ENCODE assay signal across 9 cellular contexts in the genomic region with DNA sequence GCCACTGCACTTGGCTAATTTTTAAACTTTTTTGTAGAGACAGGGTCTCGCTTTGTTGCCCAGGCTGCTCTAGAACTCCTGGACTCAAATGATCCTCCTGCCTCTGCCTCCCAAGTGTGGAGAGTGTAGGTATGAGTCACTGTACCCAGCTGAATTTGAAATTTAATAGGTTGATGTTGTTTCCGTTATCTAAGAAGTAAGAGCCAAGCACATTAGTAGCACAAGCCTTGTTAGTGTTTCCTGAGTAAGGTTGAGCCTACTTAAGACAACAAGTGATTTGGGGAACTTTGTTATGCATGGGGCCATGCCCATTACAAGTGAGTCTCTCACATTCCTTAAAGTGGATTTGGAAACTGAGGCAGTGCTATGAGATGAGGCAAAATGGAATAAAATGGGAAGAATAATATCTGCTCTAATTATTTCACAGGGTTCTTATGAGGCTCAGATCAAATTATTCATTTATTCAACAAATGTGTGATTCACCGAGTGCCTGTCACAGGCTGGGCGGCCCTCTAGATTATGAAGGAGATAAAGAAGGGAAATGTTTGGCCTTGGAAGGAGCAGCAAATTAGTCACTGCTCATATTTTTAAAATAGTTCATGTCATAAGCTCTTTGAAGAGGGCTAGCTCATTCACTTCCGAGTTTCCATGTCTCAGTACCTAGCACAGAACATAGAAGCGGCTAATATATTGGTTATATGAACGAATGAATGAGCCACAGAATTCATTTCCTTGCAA.
DNase-seq lines count a peak whose midpoint lies in the region; ATAC-seq and TF ChIP-seq lines count a peak whose summit lies in the region.
"Had no signal": no experiment of that assay in that cellular context is flagged by ENCODE, and none has a peak within 500 bp of the region (broad histone marks: within the 10 kb centered on the region; RNA-seq: fewer than 3 reads in every experiment).

No MANE protein-coding gene starts in this region.

- H3K27me3 ChIP-seq in RWPE2 (ENCODE audit: insufficient read depth, poor library complexity, severe bottlenecking) (no peaks in the 10 kb centered on the region), gastrocnemius medialis (no peaks in the 10 kb centered on the region)
- no peaks in the 10 kb centered on the region for H3K27me3 ChIP-seq in effector memory CD4-positive, alpha-beta T cell (replicated peaks; ENCODE audit: control insufficient read depth, insufficient read depth, low read length, poor library complexity, severe bottlenecking)

- H3K36me3 ChIP-seq in RWPE2 (ENCODE audit: low read depth) (no peaks in the 10 kb centered on the region), gastrocnemius medialis (no peaks in the 10 kb centered on the region)
- no peaks in the 10 kb centered on the region for H3K36me3 ChIP-seq in effector memory CD4-positive, alpha-beta T cell (ENCODE audit: control insufficient read depth, insufficient read depth, low read length)

- DNase-seq in GM03348 (ENCODE audit: low spot score): peak; percentile 84
- DNase-seq in RWPE2 (ENCODE audit: low spot score): no peak
- no peak for DNase-seq in effector memory CD4-positive, alpha-beta T cell
- no peak for DNase-seq in gastrocnemius medialis
- DNase-seq in OCI-M1 (lab: John Stamatoyannopoulos, UW): no peak
- no peak for DNase-seq in NCI-H748 (lab: John Stamatoyannopoulos, UW; ENCODE audit: unreplicated experiment)
- DNase-seq: H7 had no signal

- no peak overlapping the region for H3K27ac ChIP-seq in RWPE2 (ENCODE audit: poor library complexity, severe bottlenecking)
- peak overlapping the region; percentile 78 for H3K27ac ChIP-seq in effector memory CD4-positive, alpha-beta T cell (ENCODE audit: insufficient read depth, low read length, poor library complexity, severe bottlenecking)
- H3K27ac ChIP-seq in gastrocnemius medialis: peak overlapping the region; percentile 51 to 69 (median 67)

- ATAC-seq in RWPE2 (ENCODE audit: low read depth): peak; percentile 90
- peak; percentile 70 to 76 for ATAC-seq in gastrocnemius medialis
- ATAC-seq in HG02840 (IDR thresholded peaks at IDR 0.05; ENCODE audit: low FRiP score, unreplicated experiment): no peak
- ATAC-seq: GM12878 had no signal

- TF ChIP-seq CTCF in RWPE2 (IDR thresholded peaks at IDR 0.05; ENCODE audit: poor library complexity, severe bottlenecking): no peak
- TF ChIP-seq CTCF in gastrocnemius medialis (IDR thresholded peaks at IDR 0.05 in 4 of 5, conservative IDR thresholded peaks at IDR 0.05 in 1 of 5): no peak

- H3K9me3 ChIP-seq in RWPE2 (ENCODE audit: severe bottlenecking) (no peaks in the 10 kb centered on the region), gastrocnemius medialis (no peaks in the 10 kb centered on the region)
- H3K9me3 ChIP-seq in effector memory CD4-positive, alpha-beta T cell (ENCODE audit: control insufficient read depth, low read length): no peaks in the 10 kb centered on the region

- no peak for TF ChIP-seq POLR2A in gastrocnemius medialis (IDR thresholded peaks at IDR 0.05)

- intact Hi-C loops in gastrocnemius medialis (cut with DNase I; ENCODE audit: low total_unique reads): loop anchor here (5.0 to 10.0 kb wide), 2 partner anchors 99 to 218 kb away; a partner anchor contains a TSS

- in situ Hi-C loops in gastrocnemius medialis (cut with MboI; ENCODE audit: low sequenced_read_pairs in 4 of 4): no loop called here

- H3K4me3 ChIP-seq in RWPE2 (ENCODE audit: severe bottlenecking) (no peak overlapping the region), gastrocnemius medialis (no peak overlapping the region)
- H3K4me3 ChIP-seq in effector memory CD4-positive, alpha-beta T cell (ENCODE audit: insufficient read depth, low read depth, low read length, poor library complexity, severe bottlenecking): no peak overlapping the region
- H3K4me3 ChIP-seq: GM12878 had no signal

- peaks cover 8% of the 10 kb centered on the region for H3K4me1 ChIP-seq in RWPE2 (ENCODE audit: insufficient read depth, poor library complexity, severe bottlenecking)
- H3K4me1 ChIP-seq in effector memory CD4-positive, alpha-beta T cell (ENCODE audit: control insufficient read depth, insufficient read depth, low read length, poor library complexity, severe bottlenecking): peaks cover 24% of the 10 kb centered on the region
- peaks cover 0 to 19% of the 10 kb centered on the region in 2 donors for H3K4me1 ChIP-seq in gastrocnemius medialis
